Comparison of ENCODE assay signal across 1 cellular context in the genomic region with DNA sequence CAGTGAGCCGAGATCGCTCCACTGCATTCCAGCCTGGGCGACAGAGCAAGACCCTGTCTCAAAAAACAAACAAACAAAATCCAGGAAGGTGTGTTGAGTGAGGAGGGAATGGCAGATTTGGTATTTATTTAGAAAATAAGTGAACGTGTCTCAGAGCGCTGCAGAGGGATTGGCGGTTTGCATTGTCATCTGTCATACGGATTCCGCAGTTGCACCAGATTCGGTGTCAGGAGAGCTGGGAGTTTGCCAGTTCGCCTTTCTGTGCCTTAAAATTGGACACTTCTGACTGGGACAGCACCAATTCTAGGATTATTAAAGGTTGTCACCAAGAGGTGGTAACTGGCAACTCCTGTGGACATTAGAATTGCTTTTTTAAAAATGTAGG.
TF ChIP-seq lines count a peak whose summit lies in the region.

No MANE protein-coding gene starts in this region.

TF ChIP-seq in HCT116, 20 proteins besides CTCF, POLR2A, EP300 and RAD21 (continued from another document):
- no peak for TF ChIP-seq REST (IDR thresholded peaks at IDR 0.05; ENCODE audit: low read depth)
- TF ChIP-seq EGR1 (IDR thresholded peaks at IDR 0.05; ENCODE audit: low read depth) = no peak
- TF ChIP-seq EZH2 (IDR thresholded peaks at IDR 0.05) = no peak
- no peak for TF ChIP-seq SRF (IDR thresholded peaks at IDR 0.05; ENCODE audit: low read depth)
- no peak for TF ChIP-seq ELF1 (IDR thresholded peaks at IDR 0.05; ENCODE audit: borderline replicate concordance, low read depth)
- TF ChIP-seq CEBPB (IDR thresholded peaks at IDR 0.05; ENCODE audit: low read depth) = no peak
- TF ChIP-seq POLR2AphosphoS5 (IDR thresholded peaks at IDR 0.05; ENCODE audit: low read depth, low read length) = no peak
- TF ChIP-seq, protein P1, sequence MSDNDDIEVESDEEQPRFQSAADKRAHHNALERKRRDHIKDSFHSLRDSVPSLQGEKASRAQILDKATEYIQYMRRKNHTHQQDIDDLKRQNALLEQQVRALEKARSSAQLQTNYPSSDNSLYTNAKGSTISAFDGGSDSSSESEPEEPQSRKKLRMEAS (IDR thresholded peaks at IDR 0.05) = no peak
- TF ChIP-seq ATF3 (IDR thresholded peaks at IDR 0.05) = no peak
